In genomic region chr19:409515-410242, GRCh38 we compare ENCODE assay signal across 8 cellular contexts. TPM values are rescaled to one million over a fixed set of nuclear protein-coding genes. Genes with fewer than 3 reads are reported as not detected.
DNase-seq lines count a peak whose midpoint lies in the region; ATAC-seq, FAIRE-seq and TF ChIP-seq lines count a peak whose summit lies in the region.

No MANE protein-coding gene starts in this region.

- H3K4me3 ChIP-seq in OCI-LY7 (ENCODE audit: low read depth, low read length, poor library complexity, severe bottlenecking), result peak overlapping the region; percentile 65
- H3K4me3 ChIP-seq in epithelial cell of proximal tubule (ENCODE audit: low read depth, low read length), result peak overlapping the region; percentile 7
- H3K4me3 ChIP-seq in psoas muscle, result peak overlapping the region; percentile 63

- H3K4me1 ChIP-seq in OCI-LY7 (ENCODE audit: insufficient read depth, low read length, poor library complexity, severe bottlenecking) (peaks cover 11% of the 10 kb centered on the region), psoas muscle (peaks cover 8% of the 10 kb centered on the region)

- ATAC-seq in psoas muscle (no peak), HG03565 (IDR thresholded peaks at IDR 0.05; ENCODE audit: unreplicated experiment) (no peak)

- in situ Hi-C loops in GM13977 (cut with MboI; ENCODE audit: low pct_unique_long_range_greater_than_20kb, low sequenced_read_pairs, unreplicated experiment), result no loop called here

- TF ChIP-seq CTCF in GM13977 (IDR thresholded peaks at IDR 0.05; ENCODE audit: extremely low read depth, insufficient read depth, missing control alignments) (no peak), OCI-LY7 (conservative IDR thresholded peaks at IDR 0.05; ENCODE audit: low read length) (no peak), epithelial cell of proximal tubule (conservative IDR thresholded peaks at IDR 0.05; ENCODE audit: low read depth, low read length) (no peak), psoas muscle (IDR thresholded peaks at IDR 0.05) (no peak)

- CTCF ChIA-PET in OCI-LY7 (lab: Charles Lee; ENCODE audit: unreplicated experiment), result no interaction called here

- no peak for FAIRE-seq in HTR-8/SVneo (lab: Jason Lieb, UNC)

- 7 to 15% (median 8%) methylated on average over 21 to 23 of the region's 23 CpGs for WGBS in psoas muscle, 3 donors

- peak; percentile 60 for DNase-seq in GM13977 (ENCODE audit: low spot score)
- peak; percentile 23 for DNase-seq in OCI-LY7 (ENCODE audit: low spot score)
- no peak for DNase-seq in epithelial cell of proximal tubule (ENCODE audit: low read depth)
- DNase-seq in psoas muscle, result no peak
- DNase-seq in HTR-8/SVneo (ENCODE audit: insufficient read length, low spot score), result no peak
- DNase-seq in NK-92 treated with Interleukin-12 subunit alpha and Interleukin-12 subunit beta, amount 100 ng/mL, for 24 hours (lab: John Stamatoyannopoulos, UW), result no peak
- no peak for DNase-seq in SIG-M5 (lab: John Stamatoyannopoulos, UW)

- H3K9me2 ChIP-seq in OCI-LY7 (ENCODE audit: insufficient read depth, low read length), result no peaks in the 10 kb centered on the region

- no TSS peak for BruUV-seq in OCI-LY7 (replicated peaks; lab: Mats Ljungman, UMichigan)

- H2AFZ ChIP-seq in OCI-LY7 (ENCODE audit: low read length), result peak overlapping the region; percentile 59; the same call in 1 of the 2 replicates

- POLR2A ChIA-PET in OCI-LY7 (lab: Charles Lee), result no interaction called here

- peaks cover 0 to 69% (median 19%) of the 10 kb centered on the region in 3 donors for H3K27me3 ChIP-seq in psoas muscle (ENCODE audit: insufficient read depth in 3 of 3, low read length in 2 of 3)

- intact Hi-C loops in OCI-LY7 (cut with micrococcal nuclease; ENCODE audit: unreplicated experiment) (no loop called here), psoas muscle (cut with DNase I) (no loop called here)

- H3K9me3 ChIP-seq in OCI-LY7 (ENCODE audit: low read length) (no peaks in the 10 kb centered on the region), psoas muscle (no peaks in the 10 kb centered on the region)

- peak overlapping the region; percentile 70 for H3K4me2 ChIP-seq in OCI-LY7 (ENCODE audit: low read length)

- no peaks in the 10 kb centered on the region for H4K20me1 ChIP-seq in OCI-LY7 (ENCODE audit: insufficient read depth, low read length)

- H3K36me3 ChIP-seq in OCI-LY7 (ENCODE audit: insufficient read depth, low read length) (no peaks in the 10 kb centered on the region), psoas muscle (ENCODE audit: insufficient read depth in 1 of 2, low read depth in 1 of 2) (no peaks in the 10 kb centered on the region)

- H3K27ac ChIP-seq in OCI-LY7 (ENCODE audit: low read depth, low read length, poor library complexity, severe bottlenecking) (no peak overlapping the region), psoas muscle (no peak overlapping the region)

- no peaks in the 10 kb centered on the region for H3K79me2 ChIP-seq in OCI-LY7 (ENCODE audit: insufficient read depth, low read depth, low read length)

RNA-seq across cellular contexts. Expression of gene C2CD4C, which starts 0.7 kb away (rescaled TPM):
- total RNA-seq in OCI-LY7 (2014; rRNA removed; shearing (Covaris generic)), result 0.16 and 0.67 TPM in 2 replicates
- total RNA-seq in OCI-LY7 (2022) (0.44 and 0.59 TPM in 2 replicates), epithelial cell of proximal tubule (0.12 TPM in 1 of 2 replicates, not detected in the other), psoas muscle (1 to 10 TPM in 3 of 4 donors, under 1 TPM in 1; 0.67 to 1.3 (median 1.1) TPM)
- under 1 TPM; 0.47 to 0.97 (median 0.73) TPM for polyA plus RNA-seq in psoas muscle

RNA-seq across cellular contexts. Expression of gene SHC2, which starts 51.2 kb away (rescaled TPM):
- total RNA-seq in OCI-LY7 (2014; rRNA removed; shearing (Covaris generic)), result 0.28 TPM in 1 of 2 replicates, not detected in the other
- 0.48 and 0.65 TPM in 2 replicates for total RNA-seq in OCI-LY7 (2022)
- 0.07 and 2.1 TPM in 2 replicates for total RNA-seq in epithelial cell of proximal tubule
- total RNA-seq in psoas muscle, result 1 to 10 TPM; 4.5 to 9.7 (median 5.4) TPM
- polyA plus RNA-seq in psoas muscle, result 1 to 10 TPM; 2.2 to 2.8 (median 2.2) TPM

Comparison
In these comparisons a context has a peak if more than half of its experiments do, and no peak if none do; other contexts are left out.
1. DNase-seq: peak in GM13977 (single experiment) and OCI-LY7 (single experiment); none in epithelial cell of proximal tubule (single experiment), psoas muscle (0 of 2), HTR-8/SVneo (single experiment), NK-92 treated with Interleukin-12 subunit alpha and Interleukin-12 subunit beta, amount 100 ng/mL, for 24 hours (single experiment) and SIG-M5 (single experiment).
2. H3K4me3 ChIP-seq: peak in every context shown above with its lines; median percentile 65 in OCI-LY7; 63 in psoas muscle; 7 in epithelial cell of proximal tubule.